ENCODE assay signal across 12 cellular contexts in genomic region chr1:209653915-209654351, GRCh38. TPM values are rescaled to one million over a fixed set of nuclear protein-coding genes. Genes with fewer than 3 reads are reported as not detected.
A peak's percentile ranks its signal among the peaks of the same experiment; 100 is the strongest.
DNase-seq lines count a peak whose midpoint lies in the region; ATAC-seq and TF ChIP-seq lines count a peak whose summit lies in the region.
"Had no signal": no experiment of that assay in that cellular context is flagged by ENCODE, and none has a peak within 500 bp of the region (broad histone marks: within the 10 kb centered on the region; RNA-seq: fewer than 3 reads in every experiment).

No MANE protein-coding gene starts in this region.

- TF ChIP-seq CTCF in body of pancreas (IDR thresholded peaks at IDR 0.05) = no peak
- no peak for TF ChIP-seq CTCF in neutrophil (IDR thresholded peaks at IDR 0.05)
- no peak for TF ChIP-seq CTCF in brain microvascular endothelial cell (IDR thresholded peaks at IDR 0.05; ENCODE audit: low read depth, low read length, missing control alignments)
- TF ChIP-seq CTCF in GM13977 (IDR thresholded peaks at IDR 0.05; ENCODE audit: extremely low read depth, insufficient read depth, missing control alignments) = no peak

- H3K9me3 ChIP-seq in body of pancreas = no peaks in the 10 kb centered on the region
- no peaks in the 10 kb centered on the region for H3K9me3 ChIP-seq in neutrophil

- WGBS in body of pancreas, 2 donors = 12 to 39% methylated on average over 7 of the region's 7 CpGs

- H3K27ac ChIP-seq in body of pancreas = peak overlapping the region; percentile 80 to 91 (median 86)
- peak overlapping the region; percentile 90 for H3K27ac ChIP-seq in neutrophil
- no peak overlapping the region for H3K27ac ChIP-seq in brain microvascular endothelial cell

- DNase-seq in body of pancreas (peak; percentile 65 to 85 (median 82)), KG1 (lab: John Stamatoyannopoulos, UW) (no peak), NCI-H510A (lab: John Stamatoyannopoulos, UW) (no peak), brain microvascular endothelial cell (no peak), GM13977 (ENCODE audit: low spot score) (no peak)
- DNase-seq: activated naive CD4-positive, alpha-beta T cell; effector memory CD8-positive, alpha-beta T cell; T1000 had no signal

- intact Hi-C loops in body of pancreas (cut with DNase I) = no loop called here

- H3K27me3 ChIP-seq in body of pancreas (no peaks in the 10 kb centered on the region), neutrophil (no peaks in the 10 kb centered on the region), brain microvascular endothelial cell (replicated peaks) (no peaks in the 10 kb centered on the region)

- no peak overlapping the region for H3K4me3 ChIP-seq in body of pancreas
- H3K4me3 ChIP-seq in neutrophil (ENCODE audit: low read depth in 1 of 2, low read length in 1 of 2) = no peak overlapping the region
- no peak overlapping the region for H3K4me3 ChIP-seq in brain microvascular endothelial cell (ENCODE audit: low read depth, low read length)

- ATAC-seq in GM18907 (IDR thresholded peaks at IDR 0.05; ENCODE audit: unreplicated experiment) (peak; percentile 52), HG03064 (IDR thresholded peaks at IDR 0.05; ENCODE audit: low read depth, unreplicated experiment) (peak; percentile 42), body of pancreas (peak; percentile 72)
- ATAC-seq: effector memory CD8-positive, alpha-beta T cell had no signal

- TF ChIP-seq POLR2A in body of pancreas (IDR thresholded peaks at IDR 0.05) = peak in 2 of 3 donors; percentile 28 to 52

- H3K36me3 ChIP-seq in body of pancreas (replicated peaks in 1 of 2; ENCODE audit: insufficient read depth in 1 of 2, low read depth in 2 of 2) (no peaks in the 10 kb centered on the region), neutrophil (no peaks in the 10 kb centered on the region), brain microvascular endothelial cell (replicated peaks) (no peaks in the 10 kb centered on the region)

- in situ Hi-C loops in brain microvascular endothelial cell (cut with HindIII; ENCODE audit: low pct_ligation_motif_present, low sequenced_read_pairs) = no loop called here
- in situ Hi-C loops in GM13977 (cut with MboI; ENCODE audit: low pct_unique_long_range_greater_than_20kb, low sequenced_read_pairs, unreplicated experiment) = no loop called here

- H3K4me1 ChIP-seq in body of pancreas (peaks cover 79% of the 10 kb centered on the region), neutrophil (ENCODE audit: control insufficient read depth in 1 of 2, insufficient read depth in 1 of 2, low read depth in 1 of 2, low read length in 1 of 2) (peaks cover 80 to 91% of the 10 kb centered on the region in 2 experiments)

RNA-seq across cellular contexts. Expression of gene LAMB3, which starts 1.7 kb away (rescaled TPM):
- total RNA-seq in body of pancreas = 1 to 10 TPM; 5.3 to 7.3 TPM

RNA-seq across cellular contexts. Expression of gene G0S2, which starts 21.3 kb away (rescaled TPM):
- 100 to 1,000 TPM in 1 of 2 donors, 10 to 100 TPM in 1; 59.9 to 221 TPM for total RNA-seq in body of pancreas

RNA-seq across cellular contexts. Expression of gene HSD11B1, which starts 50.7 kb away (rescaled TPM):
- total RNA-seq in body of pancreas = 1 to 10 TPM in 1 of 2 donors, under 1 TPM in 1; 0.66 to 3.6 TPM
- total RNA-seq: NCI-H460 had no signal

Comparison
In these comparisons a context has a peak if more than half of its experiments do, and no peak if none do; other contexts are left out.
1. DNase-seq: peak in body of pancreas (4 of 4); none in KG1 (single experiment), NCI-H510A (single experiment), brain microvascular endothelial cell (single experiment) and GM13977 (single experiment).
2. Peak in every context shown above with its lines, with median percentiles within 50 percentile points of each other: ATAC-seq.